In the genomic region with DNA sequence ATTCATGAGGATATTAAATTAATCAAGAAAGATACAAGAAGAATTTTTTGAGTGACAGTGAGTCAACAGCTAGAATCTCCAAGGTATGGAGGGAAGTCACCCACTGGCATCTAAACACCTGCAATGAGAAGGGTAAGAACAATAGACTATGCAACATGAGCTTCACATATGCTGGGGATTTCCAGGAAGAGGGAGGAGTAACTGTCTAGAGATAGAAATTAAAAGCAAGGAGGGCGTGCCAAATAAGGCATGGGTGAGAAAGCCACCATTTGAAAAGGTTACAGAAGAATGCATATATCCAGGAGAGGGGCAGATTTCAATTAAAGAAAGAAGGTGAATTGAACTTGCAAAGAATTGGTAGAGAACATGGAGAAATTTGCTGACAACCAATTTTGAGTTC, we compare ENCODE assay signal across 18 cellular contexts.
A peak's percentile ranks its signal among the peaks of the same experiment; 100 is the strongest.
DNase-seq lines count a peak whose midpoint lies in the region; ATAC-seq lines count a peak whose summit lies in the region.
"Had no signal": no experiment of that assay in that cellular context is flagged by ENCODE, and none has a peak within 500 bp of the region (broad histone marks: within the 10 kb centered on the region; RNA-seq: fewer than 3 reads in every experiment).

No MANE protein-coding gene starts in this region.

- DNase-seq in DMS53 (lab: John Stamatoyannopoulos, UW) (peak; percentile 74), NCI-H748 treated with DMSO at 0.1 percent for 48 hours (lab: John Stamatoyannopoulos, UW) (peak; percentile 9), UCSD-AML1 (lab: John Stamatoyannopoulos, UW; ENCODE audit: unreplicated experiment) (no peak), SKM-1 (lab: John Stamatoyannopoulos, UW; ENCODE audit: unreplicated experiment) (no peak)
- DNase-seq in NK-92 treated with Interleukin-12 subunit alpha and Interleukin-12 subunit beta, amount 100 ng/mL, for 24 hours (lab: John Stamatoyannopoulos, UW), result no peak
- DNase-seq: activated CD4-positive, CD25-positive, alpha-beta regulatory T cell; activated naive CD8-positive, alpha-beta T cell treated with anti-CD3 and anti-CD28 coated beads, Interleukin-2, amount 10 ng/mL, durations not matched to agents 7 days and 5 days; CD4-positive, alpha-beta memory T cell; endodermal cell; immature natural killer cell; left ventricle myocardium superior; NCI-H524; stimulated activated CD4-positive, alpha-beta T cell treated with anti-CD3 and anti-CD28 coated beads, Interleukin-2, amount 100 ng/mL, for 24 hours; T-helper 2 cell; transverse colon had no signal

- ATAC-seq in GM18858 (IDR thresholded peaks at IDR 0.05; ENCODE audit: unreplicated experiment) (peak; percentile 76), HG03095 (IDR thresholded peaks at IDR 0.05; ENCODE audit: unreplicated experiment) (peak; percentile 75), GM21528 (IDR thresholded peaks at IDR 0.05; ENCODE audit: low FRiP score, unreplicated experiment) (no peak)
- ATAC-seq: left ventricle myocardium superior had no signal

Comparison
In these comparisons a context has a peak if more than half of its experiments do, and no peak if none do; other contexts are left out.
1. DNase-seq: peak in DMS53 (single experiment) and NCI-H748 treated with DMSO at 0.1 percent for 48 hours (single experiment); none in NK-92 treated with Interleukin-12 subunit alpha and Interleukin-12 subunit beta, amount 100 ng/mL, for 24 hours (single experiment), UCSD-AML1 (single experiment) and SKM-1 (single experiment).